10 cellular contexts compared by ENCODE assay signal in genomic region chr12:50032516-50033316, GRCh38. TPM values are rescaled to one million over a fixed set of nuclear protein-coding genes. Genes with fewer than 3 reads are reported as not detected.
DNase-seq lines count a peak whose midpoint lies in the region; ATAC-seq and TF ChIP-seq lines count a peak whose summit lies in the region.
"Had no signal": no experiment of that assay in that cellular context is flagged by ENCODE, and none has a peak within 500 bp of the region (broad histone marks: within the 10 kb centered on the region; RNA-seq: fewer than 3 reads in every experiment).

No MANE protein-coding gene starts in this region.

- WGBS in ectodermal cell, 2 experiments: 34 to 35% methylated on average over 56 of the region's 56 CpGs
- WGBS in mesendoderm (ENCODE audit: extremely low coverage, insufficient coverage, low lambda C conversion rate): no CpG with 5 or more reads among the region's 56 CpGs
- WGBS in thymus: 26% methylated on average over 56 of the region's 56 CpGs

- H2BK120ac ChIP-seq in mesendoderm (ENCODE audit: low read depth, low read length): no peak overlapping the region

- H3K4me3 Mint-ChIP-seq in T-helper 2 cell treated with Interferon-gamma antibody and Interleukin-4, amounts not matched to agents 5 μg/mL and 100 μg/mL, for 36 hours: peak overlapping the region; percentile 18
- H3K4me3 Mint-ChIP-seq: activated CD4-positive, alpha-beta memory T cell treated with anti-CD3 and anti-CD28 coated beads for 36 hours had no signal

- no peak overlapping the region for H2AFZ ChIP-seq in PC-9

- no peaks in the 10 kb centered on the region for H3K36me3 ChIP-seq in ectodermal cell (ENCODE audit: control insufficient read depth, insufficient read depth, low read length)
- no peaks in the 10 kb centered on the region for H3K36me3 ChIP-seq in mesendoderm (ENCODE audit: control insufficient read depth, insufficient read depth, low read length)
- H3K36me3 ChIP-seq in thymus (ENCODE audit: control insufficient read depth, insufficient read depth): no peaks in the 10 kb centered on the region
- no peaks in the 10 kb centered on the region for H3K36me3 ChIP-seq in PC-9 (ENCODE audit: low read depth)

- H3K9me3 Mint-ChIP-seq in T-helper 2 cell treated with Interferon-gamma antibody and Interleukin-4, amounts not matched to agents 5 μg/mL and 100 μg/mL, for 36 hours: no peaks in the 10 kb centered on the region
- H3K9me3 Mint-ChIP-seq: activated CD4-positive, alpha-beta memory T cell treated with anti-CD3 and anti-CD28 coated beads for 36 hours had no signal

- H3K79me1 ChIP-seq in mesendoderm (ENCODE audit: low read length): no peaks in the 10 kb centered on the region

- no TSS peak for BruUV-seq in PC-9 (replicated peaks; lab: Mats Ljungman, UMichigan)

- no peak overlapping the region for H2BK15ac ChIP-seq in mesendoderm (replicated peaks; ENCODE audit: low read depth)

- no peak for DNase-seq in T-helper 2 cell treated with Interferon-gamma antibody and Interleukin-4, amounts not matched to agents 5 μg/mL and 100 μg/mL, for 36 hours (ENCODE audit: low spot score)
- DNase-seq in T-helper 2 cell (no peak), mesendoderm (peak; percentile 72), PC-9 (no peak), cerebellar cortex (ENCODE audit: low spot score) (no peak)
- DNase-seq: activated CD4-positive, alpha-beta memory T cell treated with anti-CD3 and anti-CD28 coated beads for 36 hours; NCI-H510A treated with DMSO at 0.1 percent for 48 hours had no signal

- H3K18ac ChIP-seq in mesendoderm (ENCODE audit: low read length): peak overlapping the region; percentile 3

- H3K27ac ChIP-seq in ectodermal cell (ENCODE audit: insufficient read depth, low read depth, low read length, poor library complexity, severe bottlenecking) (no peak overlapping the region), mesendoderm (ENCODE audit: low read depth, low read length) (no peak overlapping the region), thymus (ENCODE audit: low read depth) (no peak overlapping the region), PC-9 (no peak overlapping the region)

- no peak overlapping the region for H3K27ac Mint-ChIP-seq in T-helper 2 cell treated with Interferon-gamma antibody and Interleukin-4, amounts not matched to agents 5 μg/mL and 100 μg/mL, for 36 hours
- H3K27ac Mint-ChIP-seq: activated CD4-positive, alpha-beta memory T cell treated with anti-CD3 and anti-CD28 coated beads for 36 hours had no signal

- CTCF ChIA-PET in PC-9 (lab: Charles Lee): no interaction called here

- POLR2A ChIA-PET in PC-9 (lab: Charles Lee; ENCODE audit: unreplicated experiment): interaction anchor here (0.6 to 0.7 kb wide), 2 partner anchors 177 to 990 kb away, joined by 3 read pairs; no protein-coding TSS in a partner anchor

- H4K5ac ChIP-seq in mesendoderm (ENCODE audit: low read length): no peak overlapping the region

- H3K9me3 ChIP-seq in ectodermal cell (ENCODE audit: control insufficient read depth, low read length) (no peaks in the 10 kb centered on the region), thymus (ENCODE audit: control insufficient read depth) (no peaks in the 10 kb centered on the region), PC-9 (ENCODE audit: insufficient read depth, low read depth) (no peaks in the 10 kb centered on the region)

- no peak overlapping the region for H3K23ac ChIP-seq in mesendoderm (ENCODE audit: low read length)

- H3K27me3 Mint-ChIP-seq in T-helper 2 cell treated with Interferon-gamma antibody and Interleukin-4, amounts not matched to agents 5 μg/mL and 100 μg/mL, for 36 hours (ENCODE audit: low read depth): peaks cover 26% of the 10 kb centered on the region

- intact Hi-C loops in PC-9 (cut with micrococcal nuclease; ENCODE audit: unreplicated experiment): no loop called here

- H3K4me3 ChIP-seq in ectodermal cell (ENCODE audit: insufficient read depth, low read depth, low read length) (peak overlapping the region; percentile 22), mesendoderm (ENCODE audit: low read length) (peak overlapping the region; percentile 44), thymus (ENCODE audit: low read length) (peak overlapping the region; percentile 18), PC-9 (no peak overlapping the region)

- no peak overlapping the region for H4K8ac ChIP-seq in mesendoderm (ENCODE audit: low read depth, low read length)

- no peak overlapping the region for H2BK5ac ChIP-seq in mesendoderm (ENCODE audit: low read length)

- TF ChIP-seq CTCF in PC-9 (conservative IDR thresholded peaks at IDR 0.05): no peak

- H3K56ac ChIP-seq in mesendoderm (ENCODE audit: low read length): peak overlapping the region; percentile 89

- H3K27me3 ChIP-seq in ectodermal cell (ENCODE audit: control insufficient read depth, insufficient read depth, low read length, poor library complexity, severe bottlenecking): peaks cover 9% of the 10 kb centered on the region
- H3K27me3 ChIP-seq in mesendoderm (ENCODE audit: insufficient read depth, low read length, poor library complexity): no peaks in the 10 kb centered on the region
- H3K27me3 ChIP-seq in thymus (ENCODE audit: control insufficient read depth, insufficient read depth): no peaks in the 10 kb centered on the region
- H3K27me3 ChIP-seq in PC-9 (ENCODE audit: insufficient read depth, low read depth): no peaks in the 10 kb centered on the region

- H3K79me2 ChIP-seq in mesendoderm (ENCODE audit: control insufficient read depth, insufficient read depth, low read length) (no peaks in the 10 kb centered on the region), PC-9 (ENCODE audit: low read depth) (no peaks in the 10 kb centered on the region)

- no peaks in the 10 kb centered on the region for H3K36me3 Mint-ChIP-seq in T-helper 2 cell treated with Interferon-gamma antibody and Interleukin-4, amounts not matched to agents 5 μg/mL and 100 μg/mL, for 36 hours (ENCODE audit: low read depth)
- H3K36me3 Mint-ChIP-seq: activated CD4-positive, alpha-beta memory T cell treated with anti-CD3 and anti-CD28 coated beads for 36 hours had no signal

- peak overlapping the region; percentile 84 for H3K4me2 ChIP-seq in mesendoderm (ENCODE audit: low read length)
- no peak overlapping the region for H3K4me2 ChIP-seq in PC-9

- no peaks in the 10 kb centered on the region for H3F3A ChIP-seq in PC-9 (ENCODE audit: insufficient read depth, low read depth)

- H3K9me2 ChIP-seq in PC-9 (ENCODE audit: insufficient read depth): no peaks in the 10 kb centered on the region

- no peak for ATAC-seq in GM18502 (IDR thresholded peaks at IDR 0.05; ENCODE audit: poor library complexity, unreplicated experiment)

- H2AK5ac ChIP-seq in mesendoderm (ENCODE audit: low read length): no peak overlapping the region

- no peaks in the 10 kb centered on the region for H3K4me1 Mint-ChIP-seq in T-helper 2 cell treated with Interferon-gamma antibody and Interleukin-4, amounts not matched to agents 5 μg/mL and 100 μg/mL, for 36 hours (ENCODE audit: low read depth)

- no peaks in the 10 kb centered on the region for H4K20me1 ChIP-seq in PC-9 (ENCODE audit: insufficient read depth)

- no peak overlapping the region for H3K4ac ChIP-seq in mesendoderm (ENCODE audit: low read depth, low read length)

- H3K4me1 ChIP-seq in ectodermal cell (ENCODE audit: control insufficient read depth, insufficient read depth, low read length) (no peaks in the 10 kb centered on the region), mesendoderm (ENCODE audit: control insufficient read depth, low read depth, low read length) (no peaks in the 10 kb centered on the region), thymus (ENCODE audit: control insufficient read depth, insufficient read depth, low read length) (no peaks in the 10 kb centered on the region), PC-9 (replicated peaks; ENCODE audit: insufficient read depth) (no peaks in the 10 kb centered on the region)

- H3K9ac ChIP-seq in mesendoderm (ENCODE audit: low read length): peak overlapping the region; percentile 72

RNA-seq across cellular contexts. Expression of gene RACGAP1, which starts 7.4 kb away (rescaled TPM):
- 68.8 TPM for polyA plus RNA-seq in ectodermal cell (2013, experiment 1 of 4)
- polyA plus RNA-seq in ectodermal cell (2013, experiment 2 of 4): 63.3 TPM
- 51.8 TPM for polyA plus RNA-seq in ectodermal cell (2013, experiment 3 of 4)
- 52.4 TPM for polyA plus RNA-seq in ectodermal cell (2013, experiment 4 of 4)
- polyA plus RNA-seq in mesendoderm (2013, experiment 1 of 2): 43.4 TPM
- polyA plus RNA-seq in mesendoderm (2013, experiment 2 of 2): 45.3 TPM
- polyA plus RNA-seq in thymus: 9.2 TPM
- total RNA-seq in PC-9 (2021): 108 and 112 TPM in 2 replicates

RNA-seq across cellular contexts. Expression of gene ASIC1, which starts 24.7 kb away (rescaled TPM):
- 22.7 TPM for polyA plus RNA-seq in ectodermal cell (2013, experiment 1 of 4)
- 21.1 TPM for polyA plus RNA-seq in ectodermal cell (2013, experiment 2 of 4)
- 19.4 TPM for polyA plus RNA-seq in ectodermal cell (2013, experiment 3 of 4)
- 22.9 TPM for polyA plus RNA-seq in ectodermal cell (2013, experiment 4 of 4)
- polyA plus RNA-seq in mesendoderm (2013, experiment 1 of 2): 0.59 TPM
- 0.73 TPM for polyA plus RNA-seq in mesendoderm (2013, experiment 2 of 2)
- 3.6 TPM for polyA plus RNA-seq in thymus
- 3.5 and 4.5 TPM in 2 replicates for total RNA-seq in PC-9 (2021)

RNA-seq across cellular contexts. Expression of gene SMARCD1, which starts 52.4 kb away (rescaled TPM):
- polyA plus RNA-seq in ectodermal cell (2013, experiment 1 of 4): 200 TPM
- polyA plus RNA-seq in ectodermal cell (2013, experiment 2 of 4): 220 TPM
- 156 TPM for polyA plus RNA-seq in ectodermal cell (2013, experiment 3 of 4)
- polyA plus RNA-seq in ectodermal cell (2013, experiment 4 of 4): 179 TPM
- polyA plus RNA-seq in mesendoderm (2013, experiment 1 of 2): 94.9 TPM
- 97.5 TPM for polyA plus RNA-seq in mesendoderm (2013, experiment 2 of 2)
- 19.9 TPM for polyA plus RNA-seq in thymus
- total RNA-seq in PC-9 (2021): 48.8 and 66.7 TPM in 2 replicates

RNA-seq across cellular contexts. Expression of gene AQP6, which starts 60.0 kb away (rescaled TPM):
- polyA plus RNA-seq in ectodermal cell (2013, experiment 1 of 4): not detected
- 0.09 TPM for polyA plus RNA-seq in ectodermal cell (2013, experiment 2 of 4)
- 0.05 TPM for polyA plus RNA-seq in ectodermal cell (2013, experiment 3 of 4)
- not detected for polyA plus RNA-seq in ectodermal cell (2013, experiment 4 of 4)
- not detected for polyA plus RNA-seq in mesendoderm (2013, experiment 1 of 2)
- polyA plus RNA-seq in mesendoderm (2013, experiment 2 of 2): not detected
- polyA plus RNA-seq in thymus: under 0.01 TPM
- total RNA-seq in PC-9 (2021): not detected in 2 replicates
- total RNA-seq: activated CD4-positive, alpha-beta memory T cell treated with anti-CD3 and anti-CD28 coated beads for 36 hours had no signal
